ENCODE assay signal across 8 cellular contexts in the genomic region with DNA sequence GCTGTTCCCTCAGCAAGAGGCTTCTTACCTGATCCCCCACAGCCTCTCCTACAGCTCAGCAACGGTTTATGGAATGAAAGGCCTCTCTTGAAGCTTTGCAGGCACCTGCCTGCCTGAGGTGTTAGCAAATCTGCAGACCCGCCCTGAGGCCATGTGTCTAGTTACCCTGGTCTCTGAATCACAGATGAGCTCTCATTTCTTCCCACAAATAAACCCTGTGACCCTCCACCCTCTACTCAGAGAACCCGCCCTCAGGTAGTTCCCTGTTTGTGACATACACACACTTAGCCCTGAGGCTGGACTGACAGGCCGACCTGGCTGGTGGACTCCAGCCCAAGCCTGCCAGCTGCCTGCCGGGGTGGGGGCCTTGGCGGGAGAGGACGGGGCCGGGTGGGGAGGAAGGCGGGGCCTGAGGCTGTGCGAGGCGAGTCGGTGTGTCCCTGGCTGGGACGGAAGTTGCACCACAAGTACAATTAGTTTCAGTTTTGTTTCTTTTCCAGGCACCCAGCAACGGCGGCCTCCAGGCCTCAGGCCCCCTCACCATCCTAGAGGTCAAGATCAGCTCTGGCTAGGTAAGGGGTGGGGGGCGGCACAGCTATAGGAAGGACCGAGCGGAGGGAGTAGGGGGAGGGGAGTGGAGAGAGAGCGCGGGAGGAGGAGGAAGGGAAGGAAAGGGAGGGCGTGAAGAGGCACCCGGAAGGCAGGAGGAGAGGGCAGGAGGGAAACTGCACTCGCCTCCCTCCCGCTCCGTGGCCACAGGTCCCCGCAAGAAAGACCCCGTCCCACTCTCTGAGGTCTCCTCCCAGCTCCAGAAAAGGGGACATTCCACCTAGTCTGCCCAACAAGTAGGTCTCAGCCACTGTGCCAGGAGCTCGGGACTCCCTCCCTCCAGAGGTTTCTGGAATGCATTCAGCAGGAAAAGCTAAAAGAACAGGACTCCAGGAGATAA. TPM values are rescaled to one million over a fixed set of nuclear protein-coding genes. Genes with fewer than 3 reads are reported as not detected.
DNase-seq lines count a peak whose midpoint lies in the region; ATAC-seq and TF ChIP-seq lines count a peak whose summit lies in the region.

A gene with protein sequence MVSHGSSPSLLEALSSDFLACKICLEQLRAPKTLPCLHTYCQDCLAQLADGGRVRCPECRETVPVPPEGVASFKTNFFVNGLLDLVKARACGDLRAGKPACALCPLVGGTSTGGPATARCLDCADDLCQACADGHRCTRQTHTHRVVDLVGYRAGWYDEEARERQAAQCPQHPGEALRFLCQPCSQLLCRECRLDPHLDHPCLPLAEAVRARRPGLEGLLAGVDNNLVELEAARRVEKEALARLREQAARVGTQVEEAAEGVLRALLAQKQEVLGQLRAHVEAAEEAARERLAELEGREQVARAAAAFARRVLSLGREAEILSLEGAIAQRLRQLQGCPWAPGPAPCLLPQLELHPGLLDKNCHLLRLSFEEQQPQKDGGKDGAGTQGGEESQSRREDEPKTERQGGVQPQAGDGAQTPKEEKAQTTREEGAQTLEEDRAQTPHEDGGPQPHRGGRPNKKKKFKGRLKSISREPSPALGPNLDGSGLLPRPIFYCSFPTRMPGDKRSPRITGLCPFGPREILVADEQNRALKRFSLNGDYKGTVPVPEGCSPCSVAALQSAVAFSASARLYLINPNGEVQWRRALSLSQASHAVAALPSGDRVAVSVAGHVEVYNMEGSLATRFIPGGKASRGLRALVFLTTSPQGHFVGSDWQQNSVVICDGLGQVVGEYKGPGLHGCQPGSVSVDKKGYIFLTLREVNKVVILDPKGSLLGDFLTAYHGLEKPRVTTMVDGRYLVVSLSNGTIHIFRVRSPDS (plus strand): TSS at position 482 of the 949 bp plus-strand sequence. CDS start 1,832 bp downstream, outside the sequence.

- H3K4me1 ChIP-seq in endodermal cell (ENCODE audit: control insufficient read depth, insufficient read depth, low read length) (no peaks in the 10 kb centered on the region), mesodermal cell (ENCODE audit: control insufficient read depth, insufficient read depth, low read length, poor library complexity, severe bottlenecking) (peaks cover 5% of the 10 kb centered on the region)

- H3K36me3 ChIP-seq in endodermal cell (ENCODE audit: control insufficient read depth, insufficient read depth, low read length) (no peaks in the 10 kb centered on the region), mesodermal cell (ENCODE audit: control insufficient read depth, insufficient read depth, low read length) (peaks cover 28% of the 10 kb centered on the region)

- H3K27ac Mint-ChIP-seq in endodermal cell = peak within 1 kb of the TSS; percentile 92

- H3K4me3 ChIP-seq in endodermal cell (ENCODE audit: low read length) (peak within 1 kb of the TSS; percentile 83), mesodermal cell (ENCODE audit: extremely low read depth, insufficient read depth, low read length, poor library complexity, severe bottlenecking) (peak within 1 kb of the TSS; percentile 46)

- no peaks in the 10 kb centered on the region for H3K9me3 Mint-ChIP-seq in endodermal cell

- H3K27me3 ChIP-seq in endodermal cell (ENCODE audit: control insufficient read depth, insufficient read depth, low read length, poor library complexity, severe bottlenecking) = no peaks in the 10 kb centered on the region

- H3K36me3 Mint-ChIP-seq in endodermal cell (ENCODE audit: low read depth) = peaks cover 15% of the 10 kb centered on the region

- H3K9me3 ChIP-seq in endodermal cell (ENCODE audit: control insufficient read depth, low read length) (no peaks in the 10 kb centered on the region), mesodermal cell (ENCODE audit: control insufficient read depth, low read length) (no peaks in the 10 kb centered on the region)

- ATAC-seq in HG03432 (IDR thresholded peaks at IDR 0.05; ENCODE audit: unreplicated experiment) = peak; percentile 86

- peak within 1 kb of the TSS; percentile 1 for H3K27ac ChIP-seq in endodermal cell (ENCODE audit: low read depth, low read length)
- peak within 1 kb of the TSS; percentile 80 for H3K27ac ChIP-seq in mesodermal cell (ENCODE audit: low read depth, low read length, severe bottlenecking)

- no peak for TF ChIP-seq CTCF in endodermal cell (conservative IDR thresholded peaks at IDR 0.05)

- peak within 1 kb of the TSS; percentile 63 for H3K9ac ChIP-seq in endodermal cell (ENCODE audit: extremely low read depth, low read length, poor library complexity, severe bottlenecking)

- peaks cover 7% of the 10 kb centered on the region for H3K4me1 Mint-ChIP-seq in endodermal cell

- H3K4me3 Mint-ChIP-seq in endodermal cell = peak within 1 kb of the TSS; percentile 76

- WGBS in endodermal cell (ENCODE audit: insufficient coverage in 1 of 2, insufficient read length in 1 of 2), 2 experiments = 12 to 15% methylated on average over 9 to 28 of the region's 28 CpGs
- 7 to 11% methylated on average over 19 of the region's 28 CpGs for WGBS in mesodermal cell (ENCODE audit: insufficient coverage in 2 of 2), 2 experiments

- DNase-seq in AML-193 (lab: John Stamatoyannopoulos, UW) = peak; percentile 77 to 83
- DNase-seq in GM19238 (ENCODE audit: insufficient read length, low spot score) = peak; percentile 94
- peak; percentile 87 for DNase-seq in NK-92 treated with Interleukin-12 subunit alpha and Interleukin-12 subunit beta, amount 100 ng/mL, for 24 hours (lab: John Stamatoyannopoulos, UW)
- peak; percentile 50 to 72 (median 69) for DNase-seq in activated CD8-positive, alpha-beta memory T cell treated with anti-CD3 and anti-CD28 coated beads for 48 hours (ENCODE audit: low read depth in 2 of 3, low spot score in 2 of 3)
- DNase-seq in endodermal cell = peak; percentile 91
- peak; percentile 66 to 68 for DNase-seq in stimulated activated CD8-positive, alpha-beta memory T cell treated with anti-CD3 and anti-CD28 coated beads, Interleukin-15, amount 100 ng/mL, for 48 hours (ENCODE audit: low read depth in 2 of 2)

- no peaks in the 10 kb centered on the region for H3K27me3 Mint-ChIP-seq in endodermal cell (ENCODE audit: insufficient read depth)

RNA-seq across cellular contexts. Expression of the gene that starts here (rescaled TPM):
- total RNA-seq in endodermal cell = 10 to 100 TPM; 16.5 to 23.0 TPM
- polyA plus RNA-seq in endodermal cell (2013, experiment 1 of 2) = 5.1 TPM
- polyA plus RNA-seq in endodermal cell (2013, experiment 2 of 2) = 3.6 TPM
- polyA plus RNA-seq in mesodermal cell (2013, experiment 1 of 2) = 4.3 TPM
- 4.8 TPM for polyA plus RNA-seq in mesodermal cell (2013, experiment 2 of 2)

Comparison
In these comparisons a context has a peak if more than half of its experiments do, and no peak if none do; other contexts are left out.
1. Peak in every context shown above with its lines: DNase-seq, ATAC-seq, H3K4me3 ChIP-seq and H3K27ac ChIP-seq.